In genomic region chr7:42832672-42833071, GRCh38 we compare ENCODE assay signal across 27 cellular contexts.
DNase-seq lines count a peak whose midpoint lies in the region; ATAC-seq and TF ChIP-seq lines count a peak whose summit lies in the region.
"Had no signal": no experiment of that assay in that cellular context is flagged by ENCODE, and none has a peak within 500 bp of the region (broad histone marks: within the 10 kb centered on the region; RNA-seq: fewer than 3 reads in every experiment).

No MANE protein-coding gene starts in this region.

- no peak overlapping the region for H2BK5ac ChIP-seq in H9 (ENCODE audit: insufficient read length, low read length)

- no peaks in the 10 kb centered on the region for H3K79me1 ChIP-seq in H9 (ENCODE audit: insufficient read depth, low read depth, low read length, poor library complexity, severe bottlenecking)

- H3K14ac ChIP-seq in H9 (ENCODE audit: insufficient read depth, low read length) = no peak overlapping the region

- no peak overlapping the region for H2AK5ac ChIP-seq in H9 (ENCODE audit: insufficient read length, low read length)

- no peak overlapping the region for H3K56ac ChIP-seq in H9 (ENCODE audit: insufficient read length, low read depth, low read length)

- no peaks in the 10 kb centered on the region for H3K9me2 ChIP-seq in Karpas-422 (replicated peaks; ENCODE audit: insufficient read depth, low read length)

- H3K9ac ChIP-seq in H9 (ENCODE audit: extremely low read depth, insufficient read length, low read length) = no peak overlapping the region
- no peak overlapping the region for H3K9ac ChIP-seq in Karpas-422 (ENCODE audit: low read length)
- H3K9ac ChIP-seq: BLaER1 had no signal

- H3K27ac Mint-ChIP-seq in H9 = no peak overlapping the region; a peak in 1 of 7 replicates
- H3K27ac Mint-ChIP-seq: activated B cell treated with CpG ODN at 0.5 μM for 24 hours; activated naive CD8-positive, alpha-beta T cell treated with anti-CD3 and anti-CD28 coated beads for 36 hours; activated T-cell treated with anti-CD3 and anti-CD28 coated beads, Interleukin-2, amount 50 U/mL, for 24 hours; stimulated activated effector memory CD8-positive, alpha-beta T cell treated with anti-CD3 and anti-CD28 coated beads, Interleukin-12 subunit alpha, Interleukin-12 subunit beta, amount 100 ng/mL, for 72 hours had no signal

- H3K27ac ChIP-seq in H9 (ENCODE audit: insufficient read length, low read depth, low read length) (no peak overlapping the region), VCaP (peak overlapping the region; percentile 39), left lung (peak overlapping the region; percentile 4 to 9), upper lobe of left lung (peak overlapping the region in 3 of 4 donors; percentile 36 to 58 (median 57)), Karpas-422 (ENCODE audit: low read length) (no peak overlapping the region), gastrocnemius medialis (no peak overlapping the region)
- H3K27ac ChIP-seq: ascending aorta, BLaER1, coronary artery, foreskin keratinocyte, pancreas, Peyer's patch, SJCRH30 had no signal

- H3K23ac ChIP-seq in H9 (ENCODE audit: insufficient read length, low read depth, low read length) = peak overlapping the region; percentile 36

- H3K4me3 ChIP-seq in left lung = no peak overlapping the region
- H3K4me3 ChIP-seq in upper lobe of left lung = no peak overlapping the region
- no peak overlapping the region for H3K4me3 ChIP-seq in Karpas-422 (ENCODE audit: low read length)
- no peak overlapping the region for H3K4me3 ChIP-seq in gastrocnemius medialis
- H3K4me3 ChIP-seq: ascending aorta, BLaER1, coronary artery, pancreas, Peyer's patch, SJCRH30 had no signal

- H2AFZ ChIP-seq in H9 (ENCODE audit: low read length) (no peak overlapping the region), Karpas-422 (ENCODE audit: low read length) (no peak overlapping the region)

- no peak overlapping the region for H2BK20ac ChIP-seq in H9 (ENCODE audit: low read depth, low read length, poor library complexity, severe bottlenecking)

- no peak overlapping the region for H4K8ac ChIP-seq in H9 (replicated peaks; ENCODE audit: insufficient read length, low read depth, low read length)

- DNase-seq in H9 (no peak), left lung (no peak), upper lobe of left lung (peak in 1 of 2 donors; percentile 24), Karpas-422 (no peak), gastrocnemius medialis (no peak)
- DNase-seq: activated B cell treated with CpG ODN at 0.5 μM for 24 hours; activated CD4-positive, alpha-beta T cell treated with anti-CD3 and anti-CD28 coated beads, Interleukin-2, amount 50 U/mL, for 1 hour; activated effector memory CD4-positive, alpha-beta T cell treated with anti-CD3 and anti-CD28 coated beads, Interleukin-2, amount 50 U/mL, for 16 hours; activated naive CD8-positive, alpha-beta T cell treated with anti-CD3 and anti-CD28 coated beads for 36 hours; activated T-cell treated with anti-CD3 and anti-CD28 coated beads, Interleukin-2, amount 50 U/mL, for 24 hours; DMS53; effector memory CD4-positive, alpha-beta T cell; IMR-90; NCI-H1436 treated with DMSO at 0.1 percent for 48 hours; NCI-H526 treated with DMSO at 0.1 percent for 48 hours; pancreas; Peyer's patch; retina; SJCRH30 had no signal

- H2BK12ac ChIP-seq in H9 (ENCODE audit: insufficient read length, low read depth, low read length) = no peak overlapping the region

- H3K4me3 Mint-ChIP-seq in H9 = no peak overlapping the region
- H3K4me3 Mint-ChIP-seq: activated B cell treated with CpG ODN at 0.5 μM for 24 hours; activated naive CD8-positive, alpha-beta T cell treated with anti-CD3 and anti-CD28 coated beads for 36 hours; activated T-cell treated with anti-CD3 and anti-CD28 coated beads, Interleukin-2, amount 50 U/mL, for 24 hours; neural crest cell; stimulated activated effector memory CD8-positive, alpha-beta T cell treated with anti-CD3 and anti-CD28 coated beads, Interleukin-12 subunit alpha, Interleukin-12 subunit beta, amount 100 ng/mL, for 72 hours had no signal

- in situ Hi-C loops in gastrocnemius medialis (cut with MboI; ENCODE audit: low sequenced_read_pairs in 4 of 4) = loop anchor here in 3 of 4 donors (5.0 to 10.0 kb wide), 2 partner anchors 888 to 890 kb away; no protein-coding TSS in a partner anchor

- ATAC-seq in left lung (peak; percentile 67), upper lobe of left lung (ENCODE audit: low FRiP score in 2 of 2) (peak; percentile 41 to 58), GM18873 (IDR thresholded peaks at IDR 0.05; ENCODE audit: low FRiP score, unreplicated experiment) (no peak), gastrocnemius medialis (no peak)
- ATAC-seq: foreskin keratinocyte; stimulated activated effector memory CD8-positive, alpha-beta T cell treated with anti-CD3 and anti-CD28 coated beads, Interleukin-12 subunit alpha, Interleukin-12 subunit beta, amount 100 ng/mL, for 72 hours had no signal

- no peak overlapping the region for H2BK120ac ChIP-seq in H9 (ENCODE audit: low read depth, low read length, poor library complexity, severe bottlenecking)

- H3K36me3 Mint-ChIP-seq in H9 (ENCODE audit: insufficient read depth in 1 of 3, low read depth in 3 of 3) = no peaks in the 10 kb centered on the region
- H3K36me3 Mint-ChIP-seq: activated naive CD8-positive, alpha-beta T cell treated with anti-CD3 and anti-CD28 coated beads for 36 hours; stimulated activated effector memory CD8-positive, alpha-beta T cell treated with anti-CD3 and anti-CD28 coated beads, Interleukin-12 subunit alpha, Interleukin-12 subunit beta, amount 100 ng/mL, for 72 hours had no signal

- H3K4me2 ChIP-seq in H9 (ENCODE audit: insufficient read depth, insufficient read length, low read length) (no peak overlapping the region), Karpas-422 (ENCODE audit: low read depth, low read length, poor library complexity, severe bottlenecking) (no peak overlapping the region)
- H3K4me2 ChIP-seq: BLaER1 had no signal

- no peak overlapping the region for H4K5ac ChIP-seq in H9 (ENCODE audit: insufficient read length, low read depth, low read length)

- intact Hi-C loops in left lung (cut with DNase I) = no loop called here
- intact Hi-C loops in gastrocnemius medialis (cut with DNase I; ENCODE audit: low total_unique reads) = no loop called here

- no peaks in the 10 kb centered on the region; a peak in 1 of 5 replicates for H3K9me3 Mint-ChIP-seq in H9
- H3K9me3 Mint-ChIP-seq: activated B cell treated with CpG ODN at 0.5 μM for 24 hours; activated naive CD8-positive, alpha-beta T cell treated with anti-CD3 and anti-CD28 coated beads for 36 hours; activated T-cell treated with anti-CD3 and anti-CD28 coated beads, Interleukin-2, amount 50 U/mL, for 24 hours; stimulated activated effector memory CD8-positive, alpha-beta T cell treated with anti-CD3 and anti-CD28 coated beads, Interleukin-12 subunit alpha, Interleukin-12 subunit beta, amount 100 ng/mL, for 72 hours had no signal

- peaks cover 3 to 14% of the 10 kb centered on the region in 2 experiments; a peak in 2 of 4 replicates for H3K4me1 Mint-ChIP-seq in H9
- H3K4me1 Mint-ChIP-seq: activated B cell treated with CpG ODN at 0.5 μM for 24 hours; activated naive CD8-positive, alpha-beta T cell treated with anti-CD3 and anti-CD28 coated beads for 36 hours; stimulated activated effector memory CD8-positive, alpha-beta T cell treated with anti-CD3 and anti-CD28 coated beads, Interleukin-12 subunit alpha, Interleukin-12 subunit beta, amount 100 ng/mL, for 72 hours had no signal

- H3K27me3 ChIP-seq in H9 (ENCODE audit: insufficient read depth, low read length) (no peaks in the 10 kb centered on the region), left lung (no peaks in the 10 kb centered on the region), upper lobe of left lung (no peaks in the 10 kb centered on the region), Karpas-422 (ENCODE audit: low read length) (no peaks in the 10 kb centered on the region), gastrocnemius medialis (no peaks in the 10 kb centered on the region)
- H3K27me3 ChIP-seq: ascending aorta, BLaER1, foreskin keratinocyte, pancreas, Peyer's patch had no signal

- no peaks in the 10 kb centered on the region for H3K23me2 ChIP-seq in H9 (ENCODE audit: insufficient read length, low read depth, low read length, poor library complexity, severe bottlenecking)

- no peak overlapping the region for H3T11ph ChIP-seq in H9 (ENCODE audit: low read length)

- H3K9me3 ChIP-seq in H9 (ENCODE audit: control insufficient read depth, low read depth, low read length) (no peaks in the 10 kb centered on the region), left lung (no peaks in the 10 kb centered on the region), upper lobe of left lung (no peaks in the 10 kb centered on the region), Karpas-422 (ENCODE audit: low read length) (no peaks in the 10 kb centered on the region), gastrocnemius medialis (no peaks in the 10 kb centered on the region)
- H3K9me3 ChIP-seq: ascending aorta, BLaER1, pancreas, Peyer's patch, SJCRH30 had no signal

- TF ChIP-seq POLR2A in upper lobe of left lung (IDR thresholded peaks at IDR 0.05) (no peak), gastrocnemius medialis (IDR thresholded peaks at IDR 0.05) (no peak)

- no peaks in the 10 kb centered on the region; the same call in 1 of the 2 replicates for H3K27me3 Mint-ChIP-seq in H9 (ENCODE audit: low read depth)

- H3K4ac ChIP-seq in H9 (ENCODE audit: low read depth, low read length) = no peak overlapping the region

- TF ChIP-seq CTCF in H9 (conservative IDR thresholded peaks at IDR 0.05) = no peak
- TF ChIP-seq CTCF in VCaP (conservative IDR thresholded peaks at IDR 0.05) = no peak
- TF ChIP-seq CTCF in left lung (IDR thresholded peaks at IDR 0.05) = no peak
- no peak for TF ChIP-seq CTCF in upper lobe of left lung (IDR thresholded peaks at IDR 0.05)
- no peak for TF ChIP-seq CTCF in gastrocnemius medialis (IDR thresholded peaks at IDR 0.05 in 4 of 5, conservative IDR thresholded peaks at IDR 0.05 in 1 of 5)

- TF ChIP-seq EP300 in upper lobe of left lung (IDR thresholded peaks at IDR 0.05) = no peak

- H4K91ac ChIP-seq in H9 (ENCODE audit: insufficient read length, low read depth, low read length) = no peak overlapping the region

- H3K4me1 ChIP-seq in H9 (ENCODE audit: insufficient read depth, low read length) (no peaks in the 10 kb centered on the region), left lung (peaks cover 0 to 4% of the 10 kb centered on the region in 2 donors), upper lobe of left lung (peaks cover 8 to 31% (median 21%) of the 10 kb centered on the region in 4 donors), Karpas-422 (ENCODE audit: low read length) (no peaks in the 10 kb centered on the region), gastrocnemius medialis (peaks cover 0 to 5% of the 10 kb centered on the region in 2 donors)
- H3K4me1 ChIP-seq: BLaER1, foreskin keratinocyte, pancreas, Peyer's patch, SJCRH30 had no signal

- H3K79me2 ChIP-seq in H9 (ENCODE audit: insufficient read depth, low read length) (no peaks in the 10 kb centered on the region), Karpas-422 (ENCODE audit: low read length) (no peaks in the 10 kb centered on the region)

- H3K36me3 ChIP-seq in left lung (no peaks in the 10 kb centered on the region), upper lobe of left lung (no peaks in the 10 kb centered on the region), Karpas-422 (ENCODE audit: insufficient read depth, low read length) (no peaks in the 10 kb centered on the region), gastrocnemius medialis (no peaks in the 10 kb centered on the region)
- H3K36me3 ChIP-seq: ascending aorta, BLaER1, pancreas, Peyer's patch, SJCRH30 had no signal

- no peak overlapping the region for H2BK15ac ChIP-seq in H9 (ENCODE audit: low read depth, low read length)

- no peaks in the 10 kb centered on the region for H4K20me1 ChIP-seq in H9 (ENCODE audit: control insufficient read depth, insufficient read depth, insufficient read length)
- H4K20me1 ChIP-seq in Karpas-422 (ENCODE audit: insufficient read depth, low read depth, low read length) = no peaks in the 10 kb centered on the region
- H4K20me1 ChIP-seq: BLaER1 had no signal

- H3K18ac ChIP-seq in H9 (ENCODE audit: insufficient read length, low read depth, low read length) = no peak overlapping the region

Comparison
In these comparisons a context has a peak if more than half of its experiments do, and no peak if none do; other contexts are left out.
1. H3K27ac ChIP-seq: peak in VCaP (single experiment), left lung (2 of 2) and upper lobe of left lung (3 of 4); none in H9 (single experiment), Karpas-422 (single experiment) and gastrocnemius medialis (0 of 4).
2. ATAC-seq: peak in left lung (single experiment) and upper lobe of left lung (2 of 2); none in GM18873 (single experiment) and gastrocnemius medialis (0 of 2).